8 cellular contexts compared by ENCODE assay signal in genomic region chr19:8390617-8390981, GRCh38. TPM values are rescaled to one million over a fixed set of nuclear protein-coding genes. Genes with fewer than 3 reads are reported as not detected.
A peak's percentile ranks its signal among the peaks of the same experiment; 100 is the strongest.
DNase-seq lines count a peak whose midpoint lies in the region; ATAC-seq and TF ChIP-seq lines count a peak whose summit lies in the region.

No MANE protein-coding gene starts in this region.

- peak; percentile 37 for DNase-seq in AG04449 (ENCODE audit: low read depth, low spot score)
- peak; percentile 88 for DNase-seq in NCI-H2227 (lab: John Stamatoyannopoulos, UW; ENCODE audit: unreplicated experiment)
- DNase-seq in activated CD4-positive, CD25-positive, alpha-beta regulatory T cell treated with anti-CD3 and anti-CD28 coated beads, Interleukin-2, amount 50 U/mL, for 16 hours (ENCODE audit: low read depth, low spot score), result peak; percentile 77
- peak; percentile 32 to 98 (median 94) for DNase-seq in caudate nucleus (lab: John Stamatoyannopoulos, UW)
- DNase-seq in iris pigment epithelial cell (ENCODE audit: low read depth), result peak; percentile 89
- DNase-seq in spleen, result peak; percentile 97

- CTCF ChIA-PET in AG04449 (lab: Yijun Ruan, JAX), result interaction anchor here (0.7 to 7.4 kb wide), 4 partner anchors 9 to 37 kb away, joined by 3 to 121 read pairs (median 4); partner anchors contain the start of gene MARCHF2

- peaks cover 37 to 72% (median 51%) of the 10 kb centered on the region in 6 donors for H3K4me1 ChIP-seq in spleen

- ATAC-seq in GM18868 (IDR thresholded peaks at IDR 0.05; ENCODE audit: unreplicated experiment) (peak; percentile 35), HG03135 (IDR thresholded peaks at IDR 0.05; ENCODE audit: unreplicated experiment) (peak; percentile 38)

- intact Hi-C loops in spleen (cut with DNase I; ENCODE audit: low total_unique reads), result no loop called here

- POLR2A ChIA-PET in AG04449 (lab: Yijun Ruan, JAX), result interaction anchor here (1.0 to 1.5 kb wide), 6 partner anchors 21 to 69 kb away, joined by 3 to 6 read pairs (median 4); partner anchors contain the start of genes ANGPTL4, MARCHF2, NDUFA7 and RPS28

- peak overlapping the region; percentile 75 for H3K4me3 ChIP-seq in AG04449 (ENCODE audit: low read depth, low read length)
- peak overlapping the region; percentile 54 to 87 (median 80) for H3K4me3 ChIP-seq in spleen

- TF ChIP-seq CTCF in AG04449 (IDR thresholded peaks at IDR 0.05; ENCODE audit: insufficient read depth, low read length, missing control alignments), result no peak
- no peak for TF ChIP-seq CTCF in spleen (IDR thresholded peaks at IDR 0.05 in 8 of 11, conservative IDR thresholded peaks at IDR 0.05 in 3 of 11)

- no peaks in the 10 kb centered on the region for H3K27me3 ChIP-seq in spleen (replicated peaks in 1 of 7)

- H3K27ac ChIP-seq in caudate nucleus (ENCODE audit: low read depth, low read length), result peak overlapping the region; percentile 98
- peak overlapping the region; percentile 98 to 100 (median 100) for H3K27ac ChIP-seq in spleen

- TF ChIP-seq POLR2A in spleen (IDR thresholded peaks at IDR 0.05), result no peak

- H3K36me3 ChIP-seq in spleen, result peaks cover 0 to 36% (median 0%) of the 10 kb centered on the region in 6 donors

- H3K9me3 ChIP-seq in spleen, result peaks cover 0 to 8% (median 0%) of the 10 kb centered on the region in 8 donors

- WGBS in spleen, 5 donors, result 0 to 2% (median 0%) methylated on average over 20 to 28 of the region's 28 CpGs

RNA-seq across cellular contexts. Expression of gene RAB11B, which starts 0.4 kb away (rescaled TPM):
- 100 to 1,000 TPM in 4 of 7 donors, 10 to 100 TPM in 3; 60.2 to 114 (median 100) TPM for total RNA-seq in spleen
- 100 to 1,000 TPM in 1 of 3 donors, 10 to 100 TPM in 2; 42.0 to 101 (median 42.5) TPM for polyA plus RNA-seq in spleen

RNA-seq across cellular contexts. Expression of gene MARCHF2, which starts 22.5 kb away (rescaled TPM):
- total RNA-seq in spleen, result 100 to 1,000 TPM in 3 of 7 donors, 10 to 100 TPM in 4; 52.1 to 212 (median 81.1) TPM
- polyA plus RNA-seq in spleen, result 10 to 100 TPM; 33.4 to 42.8 (median 36.2) TPM

RNA-seq across cellular contexts. Expression of gene ANGPTL4, which starts 26.6 kb away (rescaled TPM):
- 10 to 100 TPM in 4 of 7 donors, 1 to 10 TPM in 3; 1.8 to 28.3 (median 11.8) TPM for total RNA-seq in spleen
- 1 to 10 TPM; 7.4 to 8.5 (median 7.8) TPM for polyA plus RNA-seq in spleen

RNA-seq across cellular contexts. Expression of gene KANK3, which starts 47.5 kb away (rescaled TPM):
- total RNA-seq in spleen, result 10 to 100 TPM; 42.2 to 84.6 (median 54.6) TPM
- polyA plus RNA-seq in spleen, result 10 to 100 TPM; 14.0 to 66.7 (median 50.3) TPM

RNA-seq across cellular contexts. Expression of gene HNRNPM, which starts 54.2 kb away (rescaled TPM):
- total RNA-seq in spleen, result 100 to 1,000 TPM; 105 to 229 (median 147) TPM
- 100 to 1,000 TPM in 1 of 3 donors, 10 to 100 TPM in 2; 77.1 to 153 (median 79.9) TPM for polyA plus RNA-seq in spleen

Comparison
In these comparisons a context has a peak if more than half of its experiments do, and no peak if none do; other contexts are left out.
1. Peak in every context shown above with its lines: DNase-seq, ATAC-seq, H3K4me3 ChIP-seq and H3K27ac ChIP-seq.
2. DNase-seq: peak in every context shown above with its lines; median percentile 97 in spleen; 94 in caudate nucleus; 89 in iris pigment epithelial cell; 88 in NCI-H2227; 77 in activated CD4-positive, CD25-positive, alpha-beta regulatory T cell treated with anti-CD3 and anti-CD28 coated beads, Interleukin-2, amount 50 U/mL, for 16 hours; 37 in AG04449.